Comparison of ENCODE assay signal across 8 cellular contexts in the genomic region with DNA sequence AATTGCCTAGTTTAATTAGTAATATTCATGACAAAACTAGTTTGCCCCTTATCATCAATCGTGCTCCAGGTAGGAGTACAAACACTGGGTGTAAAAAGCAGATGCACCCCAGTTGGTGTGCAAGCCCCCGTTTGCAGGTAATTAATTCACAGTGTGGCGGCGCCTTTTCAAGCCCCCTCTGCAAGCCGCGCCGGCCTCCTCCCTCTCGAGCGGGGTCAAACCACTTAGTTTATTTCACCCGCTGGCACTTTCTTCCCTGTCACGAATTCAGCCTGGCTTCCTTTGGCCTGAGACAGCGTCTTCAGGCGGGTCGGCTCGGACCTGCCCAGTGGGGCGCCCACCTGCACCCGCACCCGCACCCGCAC.
DNase-seq lines count a peak whose midpoint lies in the region; ATAC-seq and TF ChIP-seq lines count a peak whose summit lies in the region.

No MANE protein-coding gene starts in this region.

- peak overlapping the region; percentile 82 for H3K4me3 ChIP-seq in BLaER1
- peak overlapping the region; percentile 74 for H3K4me3 ChIP-seq in choroid plexus epithelial cell (ENCODE audit: low read depth, low read length)

- DNase-seq in choroid plexus epithelial cell (ENCODE audit: low read depth) (no peak), NCI-H146 (lab: John Stamatoyannopoulos, UW) (no peak), SIG-M5 treated with dmso at 0.1 percent for 504 hours (lab: John Stamatoyannopoulos, UW; ENCODE audit: unreplicated experiment) (no peak), foreskin keratinocyte (no peak), retina (no peak)

- no peaks in the 10 kb centered on the region for H3K9me3 ChIP-seq in BLaER1

- no peak overlapping the region for H3K27ac Mint-ChIP-seq in nephron

- H3K9me3 Mint-ChIP-seq in nephron, result peaks cover 2% of the 10 kb centered on the region

- no peaks in the 10 kb centered on the region for H3K36me3 ChIP-seq in BLaER1

- H3K4me2 ChIP-seq in BLaER1, result peak overlapping the region; percentile 95

- peaks cover 78% of the 10 kb centered on the region for H3K27me3 Mint-ChIP-seq in nephron (ENCODE audit: low read depth)

- H3K36me3 Mint-ChIP-seq in nephron (ENCODE audit: low read depth), result no peaks in the 10 kb centered on the region

- H3K9ac ChIP-seq in BLaER1, result peak overlapping the region; percentile 74

- peaks cover 27% of the 10 kb centered on the region for H3K4me1 Mint-ChIP-seq in nephron

- peak; percentile 24 for ATAC-seq in HG03354 (IDR thresholded peaks at IDR 0.05; ENCODE audit: poor library complexity, severe bottlenecking, unreplicated experiment)
- no peak for ATAC-seq in foreskin keratinocyte

- H3K4me3 Mint-ChIP-seq in nephron, result peak overlapping the region; percentile 82 to 90 (median 88)

- H3K27ac ChIP-seq in BLaER1, result 0 out of 2 replicates have a peak overlapping the region, but pooled peaks have one; percentile 43
- H3K27ac ChIP-seq in foreskin keratinocyte, result no peak overlapping the region

- TF ChIP-seq CTCF in choroid plexus epithelial cell (conservative IDR thresholded peaks at IDR 0.05; ENCODE audit: low read depth, low read length) (no peak), nephron (IDR thresholded peaks at IDR 0.05; ENCODE audit: unreplicated experiment in 3 of 3) (no peak), foreskin keratinocyte (conservative IDR thresholded peaks at IDR 0.05) (no peak)

- H3K27me3 ChIP-seq in BLaER1 (peaks cover 27% of the 10 kb centered on the region; the same call in 1 of the 2 replicates), foreskin keratinocyte (peaks cover 72% of the 10 kb centered on the region)

- no peaks in the 10 kb centered on the region for H4K20me1 ChIP-seq in BLaER1

- peaks cover 16% of the 10 kb centered on the region for H3K4me1 ChIP-seq in BLaER1
- peaks cover 6% of the 10 kb centered on the region for H3K4me1 ChIP-seq in foreskin keratinocyte
